ENCODE assay signal across 12 cellular contexts in genomic region chr3:142597898-142598297, GRCh38. TPM values are rescaled to one million over a fixed set of nuclear protein-coding genes. Genes with fewer than 3 reads are reported as not detected.
DNase-seq lines count a peak whose midpoint lies in the region; ATAC-seq and TF ChIP-seq lines count a peak whose summit lies in the region.
"Had no signal": no experiment of that assay in that cellular context is flagged by ENCODE, and none has a peak within 500 bp of the region (broad histone marks: within the 10 kb centered on the region; RNA-seq: fewer than 3 reads in every experiment).

No MANE protein-coding gene starts in this region.

- TF ChIP-seq POLR2A in upper lobe of left lung (IDR thresholded peaks at IDR 0.05): no peak

- DNase-seq in Calu3 (no peak), colonic mucosa (peak; percentile 71), UCSD-AML1 (lab: John Stamatoyannopoulos, UW; ENCODE audit: unreplicated experiment) (no peak), iPS-NIHi7 (ENCODE audit: extremely low spot score) (no peak), upper lobe of left lung (no peak)
- DNase-seq: activated CD4-positive, alpha-beta T cell treated with anti-CD3 and anti-CD28 coated beads for 4 hours; activated effector memory CD4-positive, alpha-beta T cell treated with Interleukin-2 at 50 U/mL for 16 hours; left cardiac atrium; NCI-H187 treated with DMSO at 0.1 percent for 48 hours had no signal

- H3F3A ChIP-seq in Loucy (ENCODE audit: low read depth): no peaks in the 10 kb centered on the region

- TF ChIP-seq CTCF in Calu3 (IDR thresholded peaks at IDR 0.05; ENCODE audit: unreplicated experiment) (no peak), Loucy (conservative IDR thresholded peaks at IDR 0.05; ENCODE audit: low read length) (no peak), colonic mucosa (IDR thresholded peaks at IDR 0.05) (no peak), nephron (IDR thresholded peaks at IDR 0.05; ENCODE audit: unreplicated experiment in 3 of 3) (no peak), upper lobe of left lung (IDR thresholded peaks at IDR 0.05) (no peak)

- H3K9ac ChIP-seq in Loucy (ENCODE audit: low read depth, low read length, poor library complexity, severe bottlenecking) (peak overlapping the region; percentile 77), colonic mucosa (ENCODE audit: low read depth in 2 of 2, low read length in 2 of 2) (peak overlapping the region; percentile 48 to 91)

- CTCF ChIA-PET in Calu3 (lab: Charles Lee): interaction anchor here (0.6 to 1.8 kb wide), 9 partner anchors 8 to 686 kb away, joined by 3 to 8 read pairs (median 3); no protein-coding TSS in a partner anchor

- H3K36me3 Mint-ChIP-seq in Calu3 (ENCODE audit: insufficient read depth, unreplicated experiment) (peaks cover 54% of the 10 kb centered on the region), nephron (ENCODE audit: low read depth) (no peaks in the 10 kb centered on the region)

- peaks cover 27% of the 10 kb centered on the region; the same call in 1 of the 2 replicates for H3K79me2 ChIP-seq in Loucy (ENCODE audit: insufficient read depth, low read length)

- H3K36me3 ChIP-seq in Loucy (ENCODE audit: insufficient read depth, low read length) (no peaks in the 10 kb centered on the region), colonic mucosa (no peaks in the 10 kb centered on the region), upper lobe of left lung (no peaks in the 10 kb centered on the region)

- peaks cover 43% of the 10 kb centered on the region for H3K4me1 Mint-ChIP-seq in Calu3 (ENCODE audit: low read depth, unreplicated experiment)
- H3K4me1 Mint-ChIP-seq in nephron: peaks cover 21% of the 10 kb centered on the region

- TF ChIP-seq EP300 in upper lobe of left lung (IDR thresholded peaks at IDR 0.05): no peak

- peak overlapping the region; percentile 6 for H2AFZ ChIP-seq in Loucy (ENCODE audit: low read length)

- peak overlapping the region; percentile 92 for H3K4me2 ChIP-seq in Loucy (ENCODE audit: low read depth, low read length, poor library complexity, severe bottlenecking)

- no peaks in the 10 kb centered on the region for H3K9me3 ChIP-seq in Loucy (ENCODE audit: insufficient read depth, low read depth, low read length)
- H3K9me3 ChIP-seq in colonic mucosa: no peaks in the 10 kb centered on the region
- H3K9me3 ChIP-seq in upper lobe of left lung: no peaks in the 10 kb centered on the region
- H3K9me3 ChIP-seq: body of pancreas had no signal

- no peaks in the 10 kb centered on the region for H3K27me3 Mint-ChIP-seq in Calu3 (ENCODE audit: unreplicated experiment)
- peaks cover 38% of the 10 kb centered on the region for H3K27me3 Mint-ChIP-seq in nephron (ENCODE audit: low read depth)

- intact Hi-C loops in Calu3 (cut with micrococcal nuclease; ENCODE audit: unreplicated experiment) (loop anchor here (1.0 to 5.0 kb wide), 2 partner anchors 49 to 63 kb away; no protein-coding TSS in a partner anchor), colonic mucosa (cut with DNase I) (no loop called here)

- BruUV-seq in Calu3 (replicated peaks; lab: Mats Ljungman, UMichigan): no TSS peak

- H3K9me2 ChIP-seq in Loucy (replicated peaks; ENCODE audit: low read depth, low read length): no peaks in the 10 kb centered on the region

- no peaks in the 10 kb centered on the region for H4K20me1 ChIP-seq in Loucy (ENCODE audit: insufficient read depth, low read length, poor library complexity, severe bottlenecking)

- H3K27ac ChIP-seq in colonic mucosa: peak overlapping the region; percentile 83
- peak overlapping the region in 1 of 4 donors; percentile 37 for H3K27ac ChIP-seq in upper lobe of left lung

- peak overlapping the region; percentile 99 for H3K4me3 Mint-ChIP-seq in Calu3 (ENCODE audit: low read depth, unreplicated experiment)
- peak overlapping the region; percentile 70 to 77 (median 71) for H3K4me3 Mint-ChIP-seq in nephron

- 44 to 54% methylated on average over 3 of the region's 3 CpGs for WGBS in upper lobe of left lung, 2 donors

- H3K27ac Mint-ChIP-seq in Calu3 (ENCODE audit: unreplicated experiment) (peak overlapping the region; percentile 84), nephron (no peak overlapping the region)

- no peak for ATAC-seq in upper lobe of left lung (ENCODE audit: low FRiP score in 2 of 2)
- ATAC-seq: body of pancreas, left cardiac atrium had no signal

- peak overlapping the region; percentile 85 for H3K4me3 ChIP-seq in Loucy (ENCODE audit: low read length, poor library complexity, severe bottlenecking)
- peak overlapping the region; percentile 63 for H3K4me3 ChIP-seq in colonic mucosa
- H3K4me3 ChIP-seq in upper lobe of left lung: peak overlapping the region in 1 of 4 donors; percentile 62
- H3K4me3 ChIP-seq: body of pancreas had no signal

- H3K4me1 ChIP-seq in Loucy (ENCODE audit: insufficient read depth, low read length, poor library complexity, severe bottlenecking) (peaks cover 26% of the 10 kb centered on the region), colonic mucosa (no peaks in the 10 kb centered on the region), upper lobe of left lung (peaks cover 2 to 21% (median 7%) of the 10 kb centered on the region in 4 donors)

- no peaks in the 10 kb centered on the region for H3K9me3 Mint-ChIP-seq in Calu3 (ENCODE audit: low read depth, unreplicated experiment)
- no peaks in the 10 kb centered on the region for H3K9me3 Mint-ChIP-seq in nephron

- no peaks in the 10 kb centered on the region for H3K27me3 ChIP-seq in Loucy (ENCODE audit: insufficient read depth, low read length, poor library complexity, severe bottlenecking)
- H3K27me3 ChIP-seq in colonic mucosa: no peaks in the 10 kb centered on the region
- no peaks in the 10 kb centered on the region for H3K27me3 ChIP-seq in upper lobe of left lung
- H3K27me3 ChIP-seq: body of pancreas had no signal

RNA-seq across cellular contexts. Expression of gene PLS1, which starts 1.7 kb away (rescaled TPM):
- total RNA-seq in Calu3 (2022) (155 and 165 TPM in 2 replicates), colonic mucosa (100 to 1,000 TPM; 252 to 418 TPM), upper lobe of left lung (10 to 100 TPM in 5 of 6 donors, 1 to 10 TPM in 1; 7.3 to 52.3 (median 21.7) TPM)

RNA-seq across cellular contexts. Expression of gene ATR, which starts 19.4 kb away (rescaled TPM):
- total RNA-seq in Calu3 (2022) (58.1 and 70.5 TPM in 2 replicates), colonic mucosa (10 to 100 TPM; 13.9 to 20.3 TPM), upper lobe of left lung (10 to 100 TPM; 16.5 to 62.5 (median 24.0) TPM)
